Comparison of ENCODE assay signal across 8 cellular contexts in the genomic region with DNA sequence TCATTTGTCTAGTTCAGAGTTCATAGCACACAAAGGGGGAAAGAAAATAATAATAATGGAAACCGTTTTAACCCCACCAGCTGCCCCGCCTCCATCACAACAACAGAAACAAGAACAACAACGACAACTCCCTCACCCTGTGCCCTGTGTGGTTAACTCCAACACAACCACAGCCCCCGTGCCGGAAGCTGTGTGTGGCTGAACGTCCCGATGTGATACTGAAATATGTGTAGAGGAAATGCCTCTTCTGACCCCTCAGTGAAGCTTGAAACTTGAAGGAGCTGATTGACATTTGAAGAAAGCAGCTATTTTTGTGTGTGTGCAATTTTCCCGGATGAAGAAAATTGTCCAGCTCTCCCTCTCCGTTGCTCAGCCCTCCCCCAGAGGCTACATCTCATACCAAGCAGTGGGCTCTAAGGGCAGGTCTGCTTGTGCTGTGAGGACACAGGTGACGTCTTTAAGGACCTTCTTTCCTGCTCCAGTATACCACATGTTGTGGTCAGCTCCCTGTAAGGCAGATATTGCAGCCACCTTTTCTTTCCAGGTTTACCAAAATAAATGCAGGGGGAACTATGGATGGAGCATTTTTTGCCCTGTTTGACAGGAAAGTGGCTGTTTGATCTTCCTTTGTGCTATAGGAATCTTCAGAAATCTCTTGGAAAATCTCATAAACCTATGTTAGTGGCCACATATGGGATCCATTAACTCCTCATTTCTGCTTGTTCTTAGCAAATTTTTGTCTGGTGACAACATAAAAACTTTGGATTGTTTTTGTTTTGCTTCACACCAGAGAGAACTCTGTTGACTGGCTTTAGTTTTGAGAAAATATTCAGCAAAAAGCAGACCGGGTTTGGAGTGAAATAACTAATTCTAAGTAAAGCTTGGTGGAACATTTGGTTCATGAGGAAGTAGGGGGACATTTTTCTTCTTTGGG.
DNase-seq lines count a peak whose midpoint lies in the region; ATAC-seq and TF ChIP-seq lines count a peak whose summit lies in the region.

No MANE protein-coding gene starts in this region.

- ATAC-seq in DND-41 (ENCODE audit: insufficient read depth, low read depth) (peak; percentile 96), GM21717 (IDR thresholded peaks at IDR 0.05; ENCODE audit: unreplicated experiment) (peak; percentile 89)

- no peaks in the 10 kb centered on the region for H3K27me3 ChIP-seq in DND-41 (ENCODE audit: insufficient read depth, low read length, poor library complexity)
- H3K27me3 ChIP-seq in mesendoderm (ENCODE audit: insufficient read depth, low read length, poor library complexity): no peaks in the 10 kb centered on the region
- no peaks in the 10 kb centered on the region for H3K27me3 ChIP-seq in stomach

- no peak overlapping the region for H4K8ac ChIP-seq in mesendoderm (ENCODE audit: low read depth, low read length)

- DNase-seq in DND-41: peak; percentile 83
- peak; percentile 7 for DNase-seq in NAMALWA (ENCODE audit: low spot score)
- peak; percentile 76 for DNase-seq in activated T-helper 2 cell treated with anti-CD3 and anti-CD28 coated beads, Interferon-gamma antibody, Interleukin-2, Interleukin-4, amounts not matched to agents 10 μg/mL and 5 μg/mL and 100 μg/mL, durations not matched to agents 14 hours and 24 hours and 36 hours (ENCODE audit: low spot score)
- no peak for DNase-seq in mesendoderm
- peak; percentile 38 for DNase-seq in stomach
- DNase-seq in DMS79 treated with DMSO at 0.1 percent for 48 hours (lab: John Stamatoyannopoulos, UW): no peak
- no peak for DNase-seq in anterior cingulate cortex (lab: John Stamatoyannopoulos, UW)

- no peak overlapping the region for H3K4ac ChIP-seq in mesendoderm (ENCODE audit: low read depth, low read length)

- H3K9ac ChIP-seq in DND-41 (ENCODE audit: low read depth, low read length): peak overlapping the region; percentile 14
- H3K9ac ChIP-seq in mesendoderm (ENCODE audit: low read length): no peak overlapping the region

- peaks cover 75% of the 10 kb centered on the region for H3K4me1 Mint-ChIP-seq in activated T-helper 2 cell treated with anti-CD3 and anti-CD28 coated beads, Interferon-gamma antibody, Interleukin-2, Interleukin-4, amounts not matched to agents 10 μg/mL and 5 μg/mL and 100 μg/mL, durations not matched to agents 14 hours and 24 hours and 36 hours (ENCODE audit: low read depth)

- H2BK5ac ChIP-seq in mesendoderm (ENCODE audit: low read length): no peak overlapping the region

- TF ChIP-seq POLR2A in stomach (IDR thresholded peaks at IDR 0.05): no peak

- H3K27me3 Mint-ChIP-seq in activated T-helper 2 cell treated with anti-CD3 and anti-CD28 coated beads, Interferon-gamma antibody, Interleukin-2, Interleukin-4, amounts not matched to agents 10 μg/mL and 5 μg/mL and 100 μg/mL, durations not matched to agents 14 hours and 24 hours and 36 hours (ENCODE audit: low read depth): no peaks in the 10 kb centered on the region

- H3K9me3 ChIP-seq in DND-41 (ENCODE audit: insufficient read depth, low read length, severe bottlenecking): no peaks in the 10 kb centered on the region
- H3K9me3 ChIP-seq in stomach: no peaks in the 10 kb centered on the region

- no CpG with 5 or more reads among the region's 11 CpGs for WGBS in mesendoderm (ENCODE audit: extremely low coverage, insufficient coverage, low lambda C conversion rate)
- WGBS in stomach, 5 donors: 42 to 58% (median 47%) methylated on average over 11 of the region's 11 CpGs

- peak overlapping the region; percentile 33; the same call in 1 of the 2 replicates for H2AFZ ChIP-seq in DND-41 (ENCODE audit: low read depth, low read length)

- peak overlapping the region; percentile 48 for H3K27ac ChIP-seq in DND-41 (ENCODE audit: low read length)
- H3K27ac ChIP-seq in mesendoderm (ENCODE audit: low read depth, low read length): no peak overlapping the region
- peak overlapping the region in 3 of 5 donors; percentile 17 to 45 (median 43) for H3K27ac ChIP-seq in stomach

- no peak overlapping the region for H3K23ac ChIP-seq in mesendoderm (ENCODE audit: low read length)

- H4K20me1 ChIP-seq in DND-41 (ENCODE audit: insufficient read depth, low read length): no peaks in the 10 kb centered on the region

- H3K4me3 ChIP-seq in DND-41 (ENCODE audit: low read depth in 1 of 2, low read length in 2 of 2) (peak overlapping the region in 1 of 2 experiments; percentile 37; a peak in 2 of 4 replicates), mesendoderm (ENCODE audit: low read length) (no peak overlapping the region), stomach (no peak overlapping the region)

- TF ChIP-seq EP300 in stomach (IDR thresholded peaks at IDR 0.05): no peak

- no peaks in the 10 kb centered on the region for H3K79me1 ChIP-seq in mesendoderm (ENCODE audit: low read length)

- no peak overlapping the region for H4K5ac ChIP-seq in mesendoderm (ENCODE audit: low read length)

- H3K56ac ChIP-seq in mesendoderm (ENCODE audit: low read length): peak overlapping the region; percentile 19

- no peak for TF ChIP-seq CTCF in DND-41 (IDR thresholded peaks at IDR 0.05; ENCODE audit: borderline replicate concordance, extremely low read depth, low read length, poor library complexity, severe bottlenecking)
- TF ChIP-seq CTCF in stomach (IDR thresholded peaks at IDR 0.05): no peak

- H3K36me3 Mint-ChIP-seq in activated T-helper 2 cell treated with anti-CD3 and anti-CD28 coated beads, Interferon-gamma antibody, Interleukin-2, Interleukin-4, amounts not matched to agents 10 μg/mL and 5 μg/mL and 100 μg/mL, durations not matched to agents 14 hours and 24 hours and 36 hours (ENCODE audit: low read depth): no peaks in the 10 kb centered on the region

- H3K4me3 Mint-ChIP-seq in activated T-helper 2 cell treated with anti-CD3 and anti-CD28 coated beads, Interferon-gamma antibody, Interleukin-2, Interleukin-4, amounts not matched to agents 10 μg/mL and 5 μg/mL and 100 μg/mL, durations not matched to agents 14 hours and 24 hours and 36 hours (ENCODE audit: low read depth): peak overlapping the region; percentile 59

- intact Hi-C loops in activated T-helper 2 cell treated with anti-CD3 and anti-CD28 coated beads, Interferon-gamma antibody, Interleukin-2, Interleukin-4, amounts not matched to agents 10 μg/mL and 5 μg/mL and 100 μg/mL, durations not matched to agents 14 hours and 24 hours and 36 hours (cut with micrococcal nuclease): loop anchor here (1.0 to 5.0 kb wide), 2 partner anchors 35 to 632 kb away; no protein-coding TSS in a partner anchor
- intact Hi-C loops in stomach (cut with DNase I; ENCODE audit: low total_unique reads): no loop called here

- H2BK120ac ChIP-seq in mesendoderm (ENCODE audit: low read depth, low read length): no peak overlapping the region

- H3K36me3 ChIP-seq in DND-41 (ENCODE audit: insufficient read depth, low read length) (no peaks in the 10 kb centered on the region), mesendoderm (ENCODE audit: control insufficient read depth, insufficient read depth, low read length) (no peaks in the 10 kb centered on the region), stomach (no peaks in the 10 kb centered on the region)

- H3K79me2 ChIP-seq in DND-41 (ENCODE audit: insufficient read depth, low read length) (no peaks in the 10 kb centered on the region), mesendoderm (ENCODE audit: control insufficient read depth, insufficient read depth, low read length) (no peaks in the 10 kb centered on the region)

- H3K27ac Mint-ChIP-seq in activated T-helper 2 cell treated with anti-CD3 and anti-CD28 coated beads, Interferon-gamma antibody, Interleukin-2, Interleukin-4, amounts not matched to agents 10 μg/mL and 5 μg/mL and 100 μg/mL, durations not matched to agents 14 hours and 24 hours and 36 hours: peak overlapping the region; percentile 89

- H3K4me2 ChIP-seq in DND-41 (ENCODE audit: insufficient read depth, low read length) (peak overlapping the region; percentile 65), mesendoderm (ENCODE audit: low read length) (no peak overlapping the region)

- no peak overlapping the region for H2BK15ac ChIP-seq in mesendoderm (replicated peaks; ENCODE audit: low read depth)

- no peaks in the 10 kb centered on the region for H3K9me3 Mint-ChIP-seq in activated T-helper 2 cell treated with anti-CD3 and anti-CD28 coated beads, Interferon-gamma antibody, Interleukin-2, Interleukin-4, amounts not matched to agents 10 μg/mL and 5 μg/mL and 100 μg/mL, durations not matched to agents 14 hours and 24 hours and 36 hours

- no peak overlapping the region for H3K18ac ChIP-seq in mesendoderm (ENCODE audit: low read length)

- H3K4me1 ChIP-seq in DND-41 (ENCODE audit: insufficient read depth, low read length) (peaks cover 43% of the 10 kb centered on the region), mesendoderm (ENCODE audit: control insufficient read depth, low read depth, low read length) (peaks cover 16% of the 10 kb centered on the region), stomach (peaks cover 0 to 64% (median 33%) of the 10 kb centered on the region in 4 donors)

- H2AK5ac ChIP-seq in mesendoderm (ENCODE audit: low read length): no peak overlapping the region

Comparison
In these comparisons a context has a peak if more than half of its experiments do, and no peak if none do; other contexts are left out.
1. DNase-seq: peak in DND-41 (single experiment), NAMALWA (single experiment), activated T-helper 2 cell treated with anti-CD3 and anti-CD28 coated beads, Interferon-gamma antibody, Interleukin-2, Interleukin-4, amounts not matched to agents 10 μg/mL and 5 μg/mL and 100 μg/mL, durations not matched to agents 14 hours and 24 hours and 36 hours (single experiment) and stomach (single experiment); none in mesendoderm (single experiment), DMS79 treated with DMSO at 0.1 percent for 48 hours (single experiment) and anterior cingulate cortex (0 of 58).